In the genomic region with DNA sequence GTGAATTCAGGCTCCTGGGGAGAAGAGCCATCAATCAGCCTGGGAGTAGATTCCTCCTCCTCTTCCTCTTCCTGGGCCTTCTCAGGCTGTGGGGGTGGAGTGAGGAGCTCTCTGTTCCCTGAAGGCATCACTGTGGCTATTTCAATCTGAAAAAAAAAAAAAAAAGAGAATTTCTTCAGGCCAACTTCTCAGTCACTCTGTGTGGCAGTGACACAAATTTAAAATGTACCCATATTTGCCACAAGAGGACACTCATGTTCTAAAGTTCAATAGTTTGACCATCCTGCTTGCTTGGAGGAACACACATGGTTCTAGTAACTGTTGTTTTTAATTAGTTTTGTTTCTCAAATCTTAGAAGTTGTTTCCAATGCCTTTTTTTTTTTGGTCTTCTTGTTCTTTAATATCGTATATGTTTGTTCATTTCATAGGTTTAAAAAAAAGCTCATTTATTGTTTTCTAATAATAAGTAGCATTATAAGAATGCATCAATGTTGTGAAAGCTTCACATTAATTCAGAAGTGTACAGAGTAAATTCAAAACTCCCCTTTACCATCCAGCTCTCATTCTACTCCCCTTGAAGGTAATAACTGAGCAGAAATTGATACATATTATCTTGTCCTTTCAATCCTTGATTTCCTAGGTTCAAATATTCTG, we compare ENCODE assay signal across 8 cellular contexts. TPM values are rescaled to one million over a fixed set of nuclear protein-coding genes. Genes with fewer than 3 reads are reported as not detected.
DNase-seq lines count a peak whose midpoint lies in the region; ATAC-seq and TF ChIP-seq lines count a peak whose summit lies in the region.

No MANE protein-coding gene starts in this region.

- H3K9me3 ChIP-seq in fibroblast of lung (ENCODE audit: control insufficient read depth, insufficient read depth, low read depth, low read length), result no peaks in the 10 kb centered on the region
- H3K9me3 ChIP-seq in ovary, result no peaks in the 10 kb centered on the region

- H3K27ac Mint-ChIP-seq in activated naive CD4-positive, alpha-beta T cell treated with anti-CD3 and anti-CD28 coated beads, Interleukin-2, amount 10 ng/mL, durations not matched to agents 7 days and 5 days, result no peak overlapping the region

- no peaks in the 10 kb centered on the region for H4K20me1 ChIP-seq in fibroblast of lung (ENCODE audit: control insufficient read depth, extremely low read depth, insufficient read depth, low read length)

- no peaks in the 10 kb centered on the region for H3K27me3 ChIP-seq in fibroblast of lung (ENCODE audit: control insufficient read depth, insufficient read depth, low read length)
- H3K27me3 ChIP-seq in ovary, result no peaks in the 10 kb centered on the region

- H3K4me1 ChIP-seq in fibroblast of lung (ENCODE audit: control insufficient read depth, extremely low read depth, insufficient read depth, low read length) (peaks cover 4% of the 10 kb centered on the region), ovary (ENCODE audit: insufficient read depth) (peaks cover 2% of the 10 kb centered on the region)

- no peak overlapping the region for H3K4me3 ChIP-seq in fibroblast of lung (replicated peaks in 1 of 4; ENCODE audit: control extremely low read depth in 1 of 4, insufficient read depth in 1 of 4, low read depth in 3 of 4, low read length in 4 of 4)
- no peak overlapping the region for H3K4me3 ChIP-seq in ovary

- no peaks in the 10 kb centered on the region for H3K79me2 ChIP-seq in fibroblast of lung (ENCODE audit: control insufficient read depth, insufficient read depth, low read length)

- H3K27ac ChIP-seq in RWPE1 (no peak overlapping the region), fibroblast of lung (ENCODE audit: insufficient read depth, low read length) (no peak overlapping the region), ovary (peak overlapping the region in 1 of 2 donors; percentile 76)

- H3K36me3 Mint-ChIP-seq in activated naive CD4-positive, alpha-beta T cell treated with anti-CD3 and anti-CD28 coated beads, Interleukin-2, amount 10 ng/mL, durations not matched to agents 7 days and 5 days, result no peaks in the 10 kb centered on the region

- CTCF ChIA-PET in RWPE1 (lab: Yijun Ruan, JAX), result interaction anchor here (0.6 to 2.5 kb wide), 9 partner anchors 349 to 1508 kb away, joined by 3 to 15 read pairs (median 4); no protein-coding TSS in a partner anchor
- CTCF ChIA-PET in activated naive CD4-positive, alpha-beta T cell treated with anti-CD3 and anti-CD28 coated beads, Interleukin-2, amount 10 ng/mL, durations not matched to agents 7 days and 5 days (lab: Charles Lee), result interaction anchor here (0.6 to 4.2 kb wide), 5 partner anchors 9 to 347 kb away, joined by 4 to 41 read pairs (median 4); no protein-coding TSS in a partner anchor

- DNase-seq in GF-D8 (lab: John Stamatoyannopoulos, UW) (peak; percentile 2), HPDE6-E6E7 (ENCODE audit: extremely low spot score) (peak; percentile 34), RWPE1 (ENCODE audit: low spot score) (peak; percentile 36), fibroblast of lung (ENCODE audit: low read depth in 2 of 2) (peak; percentile 58 to 87), ovary (peak in 1 of 5 donors; percentile 23), posterior vena cava (ENCODE audit: low spot score) (no peak)
- no peak for DNase-seq in activated naive CD4-positive, alpha-beta T cell treated with anti-CD3 and anti-CD28 coated beads, Interleukin-2, amount 10 ng/mL, durations not matched to agents 7 days and 5 days

- H3K4me3 Mint-ChIP-seq in activated naive CD4-positive, alpha-beta T cell treated with anti-CD3 and anti-CD28 coated beads, Interleukin-2, amount 10 ng/mL, durations not matched to agents 7 days and 5 days, result no peak overlapping the region

- no peak for TF ChIP-seq POLR2A in ovary (IDR thresholded peaks at IDR 0.05)

- POLR2A ChIA-PET in RWPE1 (lab: Yijun Ruan, JAX; ENCODE audit: low non-redundant PET), result no interaction called here

- TF ChIP-seq CTCF in RWPE1 (conservative IDR thresholded peaks at IDR 0.05; ENCODE audit: low read depth), result peak; percentile 64
- peak; percentile 70 to 75 for TF ChIP-seq CTCF in fibroblast of lung (conservative IDR thresholded peaks at IDR 0.05 in 1 of 2, IDR thresholded peaks at IDR 0.05 in 1 of 2; ENCODE audit: low read depth in 1 of 2, low read length in 2 of 2)
- peak; percentile 52 to 92 (median 85) for TF ChIP-seq CTCF in ovary (IDR thresholded peaks at IDR 0.05)

- no peak overlapping the region for H3K4me2 ChIP-seq in fibroblast of lung (ENCODE audit: extremely low read depth, insufficient read depth, low read length)

- H3K9ac ChIP-seq in fibroblast of lung (ENCODE audit: insufficient read depth, low read length), result no peak overlapping the region

- H3K4me1 Mint-ChIP-seq in activated naive CD4-positive, alpha-beta T cell treated with anti-CD3 and anti-CD28 coated beads, Interleukin-2, amount 10 ng/mL, durations not matched to agents 7 days and 5 days, result no peaks in the 10 kb centered on the region

- no peaks in the 10 kb centered on the region for H3K27me3 Mint-ChIP-seq in activated naive CD4-positive, alpha-beta T cell treated with anti-CD3 and anti-CD28 coated beads, Interleukin-2, amount 10 ng/mL, durations not matched to agents 7 days and 5 days

- no peaks in the 10 kb centered on the region for H3K9me3 Mint-ChIP-seq in activated naive CD4-positive, alpha-beta T cell treated with anti-CD3 and anti-CD28 coated beads, Interleukin-2, amount 10 ng/mL, durations not matched to agents 7 days and 5 days

- ATAC-seq in GM21381 (IDR thresholded peaks at IDR 0.05; ENCODE audit: unreplicated experiment), result peak; percentile 84

- H3K36me3 ChIP-seq in fibroblast of lung (ENCODE audit: control insufficient read depth, insufficient read depth, low read length) (no peaks in the 10 kb centered on the region), ovary (no peaks in the 10 kb centered on the region)

- TF ChIP-seq EP300 in ovary (IDR thresholded peaks at IDR 0.05), result no peak

- intact Hi-C loops in ovary (cut with DNase I), result loop anchor here in 3 of 4 donors (5.0 to 10.0 kb wide), 3 partner anchors 197 to 379 kb away; no protein-coding TSS in a partner anchor
- intact Hi-C loops in posterior vena cava (cut with DNase I), result loop anchor here (10.0 kb wide), 1 partner anchor 377 kb away; no protein-coding TSS in a partner anchor

- 4 to 9% (median 6%) methylated on average over 1 of the region's 1 CpG for WGBS in ovary, 3 donors

- peak overlapping the region; percentile 4 for H2AFZ ChIP-seq in fibroblast of lung (ENCODE audit: low read length)

RNA-seq across cellular contexts. Expression of a gene that starts 23.3 kb away (rescaled TPM):
- total RNA-seq in fibroblast of lung (not detected in 2 replicates), ovary (not detected), posterior vena cava (not detected)
- polyA plus RNA-seq in fibroblast of lung (not detected in 2 replicates), ovary (not detected)
- not detected in 2 replicates for polyA plus RNA-seq in fibroblast of lung (2012)
- not detected in 2 replicates for polyA minus RNA-seq in fibroblast of lung (ENCODE audit: low replicate concordance)

RNA-seq across cellular contexts. Expression of a gene that starts 26.5 kb away (rescaled TPM):
- total RNA-seq in fibroblast of lung, result not detected in 2 replicates
- polyA plus RNA-seq in fibroblast of lung, result 0.05 and 0.07 TPM in 2 replicates
- not detected in 2 replicates for polyA plus RNA-seq in fibroblast of lung (2012)
- not detected in 2 replicates for polyA minus RNA-seq in fibroblast of lung (ENCODE audit: low replicate concordance)
- under 1 TPM in 1 of 7 donors, not detected in 6; 0.24 TPM for total RNA-seq in ovary
- under 1 TPM; 0.16 to 0.43 TPM for polyA plus RNA-seq in ovary
- not detected for total RNA-seq in posterior vena cava

Comparison
In these comparisons a context has a peak if more than half of its experiments do, and no peak if none do; other contexts are left out.
1. DNase-seq: peak in GF-D8 (single experiment), HPDE6-E6E7 (single experiment), RWPE1 (single experiment) and fibroblast of lung (2 of 2); none in posterior vena cava (single experiment) and activated naive CD4-positive, alpha-beta T cell treated with anti-CD3 and anti-CD28 coated beads, Interleukin-2, amount 10 ng/mL, durations not matched to agents 7 days and 5 days (single experiment).
2. Peak in every context shown above with its lines, with median percentiles within 50 percentile points of each other: CTCF ChIP-seq.